In genomic region chr19:49579947-49580263, GRCh38 we compare ENCODE assay signal across 1 cellular context.
TF ChIP-seq lines count a peak whose summit lies in the region.

No MANE protein-coding gene starts in this region.

TF ChIP-seq in SK-N-SH treated with all-trans-retinoic acid at 6 μM for 48 hours, 23 proteins besides CTCF, POLR2A, EP300 and RAD21 (continued from another document):
- no peak for TF ChIP-seq ZFP3 (CRISPR knock-in tag; IDR thresholded peaks at IDR 0.05)
- no peak for TF ChIP-seq ZNF565 (CRISPR knock-in tag; conservative IDR thresholded peaks at IDR 0.05; ENCODE audit: low read depth)
- no peak for TF ChIP-seq CSDC2 (CRISPR knock-in tag; IDR thresholded peaks at IDR 0.05)
- no peak for TF ChIP-seq ESRRG (CRISPR knock-in tag; IDR thresholded peaks at IDR 0.05)
TF ChIP-seq in SK-N-SH treated with all-trans-retinoic acid at 6 μM for 48 hours: peak in this region for 0.
